Comparison of ENCODE assay signal across 11 cellular contexts in genomic region chr10:132616170-132616994, GRCh38.
A peak's percentile ranks its signal among the peaks of the same experiment; 100 is the strongest.
DNase-seq lines count a peak whose midpoint lies in the region; ATAC-seq and TF ChIP-seq lines count a peak whose summit lies in the region.
"Had no signal": no experiment of that assay in that cellular context is flagged by ENCODE, and none has a peak within 500 bp of the region (broad histone marks: within the 10 kb centered on the region; RNA-seq: fewer than 3 reads in every experiment).

No MANE protein-coding gene starts in this region.

- H3K27me3 ChIP-seq in MM.1S (replicated peaks; ENCODE audit: insufficient read depth, low read length) = no peaks in the 10 kb centered on the region
- H3K27me3 ChIP-seq: body of pancreas, heart right ventricle, uterus had no signal

- peaks cover 27 to 51% of the 10 kb centered on the region in 2 donors for H3K36me3 Mint-ChIP-seq in CD14-positive monocyte
- H3K36me3 Mint-ChIP-seq in activated naive CD8-positive, alpha-beta T cell treated with anti-CD3 and anti-CD28 coated beads, Interleukin-2, amount 50 U/mL, for 24 hours (ENCODE audit: low read depth) = peaks cover 37% of the 10 kb centered on the region

- H3K9ac ChIP-seq in MM.1S (ENCODE audit: low read length) = no peak overlapping the region

- peak overlapping the region in 1 of 7 donors; percentile 75 for H3K27ac Mint-ChIP-seq in CD14-positive monocyte
- peak overlapping the region; percentile 95 for H3K27ac Mint-ChIP-seq in activated naive CD8-positive, alpha-beta T cell treated with anti-CD3 and anti-CD28 coated beads, Interleukin-2, amount 50 U/mL, for 24 hours

- H3K4me3 ChIP-seq in MM.1S (ENCODE audit: low read length) = no peak overlapping the region
- H3K4me3 ChIP-seq: body of pancreas, heart right ventricle, uterus had no signal

- no peaks in the 10 kb centered on the region for H4K20me1 ChIP-seq in MM.1S (ENCODE audit: insufficient read depth, low read length)

- H2AFZ ChIP-seq in MM.1S (ENCODE audit: low read length) = no peak overlapping the region

- peak; percentile 78 for ATAC-seq in activated naive CD8-positive, alpha-beta T cell treated with anti-CD3 and anti-CD28 coated beads, Interleukin-2, amount 50 U/mL, for 24 hours
- ATAC-seq in HG02642 (IDR thresholded peaks at IDR 0.05; ENCODE audit: poor library complexity, unreplicated experiment) = no peak
- ATAC-seq: body of pancreas had no signal

- H3K4me1 Mint-ChIP-seq in CD14-positive monocyte = peaks cover 29% of the 10 kb centered on the region
- peaks cover 27% of the 10 kb centered on the region for H3K4me1 Mint-ChIP-seq in activated naive CD8-positive, alpha-beta T cell treated with anti-CD3 and anti-CD28 coated beads, Interleukin-2, amount 50 U/mL, for 24 hours

- intact Hi-C loops in CD14-positive monocyte (cut with micrococcal nuclease) = no loop called here

- no peaks in the 10 kb centered on the region for H3K9me2 ChIP-seq in MM.1S (replicated peaks; ENCODE audit: insufficient read depth, low read length)

- H3K9me3 ChIP-seq in MM.1S (replicated peaks; ENCODE audit: insufficient read depth, low read length) = no peaks in the 10 kb centered on the region

- no peaks in the 10 kb centered on the region for H3K4me1 ChIP-seq in MM.1S (ENCODE audit: low read length)
- H3K4me1 ChIP-seq: body of pancreas had no signal

- peak; percentile 26 for DNase-seq in CD14-positive monocyte (ENCODE audit: low spot score)
- DNase-seq in activated CD4-positive, alpha-beta T cell treated with anti-CD3 and anti-CD28 coated beads, Interleukin-2, amount 50 U/mL, for 4 hours = peak; percentile 29 to 37
- peak; percentile 78 for DNase-seq in activated naive CD8-positive, alpha-beta T cell treated with anti-CD3 and anti-CD28 coated beads, Interleukin-2, amount 50 U/mL, for 24 hours
- DNase-seq in stimulated activated CD4-positive, alpha-beta T cell treated with anti-CD3 and anti-CD28 coated beads, Interleukin-1b, Interleukin-23, amount 100 ng/mL, for 48 hours = peak; percentile 70
- no peak for DNase-seq in NCI-H2107 (lab: John Stamatoyannopoulos, UW)
- no peak for DNase-seq in dermis blood vessel endothelial cell
- DNase-seq in MM.1S = no peak
- DNase-seq: heart right ventricle had no signal

- no peaks in the 10 kb centered on the region for H3F3A ChIP-seq in MM.1S (ENCODE audit: insufficient read depth, low read length)

- H3K27me3 Mint-ChIP-seq in CD14-positive monocyte (ENCODE audit: low read depth in 3 of 3) = peaks cover 0 to 1% (median 0%) of the 10 kb centered on the region in 3 donors
- H3K27me3 Mint-ChIP-seq in activated naive CD8-positive, alpha-beta T cell treated with anti-CD3 and anti-CD28 coated beads, Interleukin-2, amount 50 U/mL, for 24 hours = peaks cover 5% of the 10 kb centered on the region

- H3K4me3 Mint-ChIP-seq in CD14-positive monocyte = no peak overlapping the region
- H3K4me3 Mint-ChIP-seq in activated naive CD8-positive, alpha-beta T cell treated with anti-CD3 and anti-CD28 coated beads, Interleukin-2, amount 50 U/mL, for 24 hours = peak overlapping the region; percentile 71

- H3K27ac ChIP-seq in MM.1S (ENCODE audit: low read length) = no peak overlapping the region
- H3K27ac ChIP-seq: body of pancreas, heart right ventricle, uterus had no signal

- H3K79me2 ChIP-seq in MM.1S (ENCODE audit: low read length) = no peaks in the 10 kb centered on the region

- peaks cover 14 to 34% (median 25%) of the 10 kb centered on the region in 7 donors for H3K9me3 Mint-ChIP-seq in CD14-positive monocyte
- peaks cover 31% of the 10 kb centered on the region for H3K9me3 Mint-ChIP-seq in activated naive CD8-positive, alpha-beta T cell treated with anti-CD3 and anti-CD28 coated beads, Interleukin-2, amount 50 U/mL, for 24 hours

- no peak for TF ChIP-seq CTCF in CD14-positive monocyte (IDR thresholded peaks at IDR 0.05)
- TF ChIP-seq CTCF in MM.1S (IDR thresholded peaks at IDR 0.05; ENCODE audit: low read length) = no peak

- H3K4me2 ChIP-seq in MM.1S (ENCODE audit: low read depth, low read length) = no peak overlapping the region

- H3K36me3 ChIP-seq in MM.1S (replicated peaks; ENCODE audit: insufficient read depth, low read length) = no peaks in the 10 kb centered on the region
- H3K36me3 ChIP-seq: uterus had no signal

Comparison
In these comparisons a context has a peak if more than half of its experiments do, and no peak if none do; other contexts are left out.
1. DNase-seq: peak in CD14-positive monocyte (single experiment), activated CD4-positive, alpha-beta T cell treated with anti-CD3 and anti-CD28 coated beads, Interleukin-2, amount 50 U/mL, for 4 hours (2 of 2), activated naive CD8-positive, alpha-beta T cell treated with anti-CD3 and anti-CD28 coated beads, Interleukin-2, amount 50 U/mL, for 24 hours (single experiment) and stimulated activated CD4-positive, alpha-beta T cell treated with anti-CD3 and anti-CD28 coated beads, Interleukin-1b, Interleukin-23, amount 100 ng/mL, for 48 hours (single experiment); none in NCI-H2107 (single experiment), dermis blood vessel endothelial cell (single experiment) and MM.1S (single experiment).